In genomic region chr6:31446481-31446880, GRCh38 we compare ENCODE assay signal across 22 cellular contexts.
"Had no signal": no experiment of that assay in that cellular context is flagged by ENCODE, and none has a peak within 500 bp of the region (broad histone marks: within the 10 kb centered on the region; RNA-seq: fewer than 3 reads in every experiment).

No MANE protein-coding gene starts in this region.

- H3K36me3 Mint-ChIP-seq: memory B cell; naive thymus-derived CD4-positive, alpha-beta T cell; WTC11 had no signal

- H3K9ac ChIP-seq: parathyroid adenoma had no signal

- H3K4me3 Mint-ChIP-seq: activated CD4-positive, alpha-beta T cell treated with anti-CD3 and anti-CD28 coated beads, Interleukin-2, amount 10 ng/mL, durations not matched to agents 7 days and 5 days; memory B cell; naive thymus-derived CD4-positive, alpha-beta T cell; WTC11 had no signal

- H3K27ac ChIP-seq: colonic mucosa, parathyroid adenoma, tibial artery had no signal

- H3K27me3 ChIP-seq: colonic mucosa, tibial artery had no signal

- H3K36me3 ChIP-seq: colonic mucosa, tibial artery had no signal

- H3K4me3 ChIP-seq: colonic mucosa, mucosa of descending colon, tibial artery had no signal

- ATAC-seq: left ventricle myocardium superior; mucosa of descending colon; naive thymus-derived CD4-positive, alpha-beta T cell; WTC11 had no signal

- DNase-seq: activated CD4-positive, alpha-beta T cell treated with anti-CD3 and anti-CD28 coated beads, Interleukin-2, amount 10 ng/mL, durations not matched to agents 7 days and 5 days; activated naive CD4-positive, alpha-beta T cell treated with Interleukin-2 at 50 U/mL for 16 hours; activated T-cell treated with anti-CD3 and anti-CD28 coated beads for 4 hours; caudate nucleus; colonic mucosa; effector CD4-positive, alpha-beta T cell; glutamatergic neuron; hypothalamus; kidney glomerular epithelial cell; left ventricle myocardium superior; mucosa of descending colon; naive thymus-derived CD4-positive, alpha-beta T cell; stimulated activated CD4-positive, alpha-beta T cell treated with anti-CD3 and anti-CD28 coated beads, Interleukin-12 subunit alpha, Interleukin-12 subunit beta, amount 100 ng/mL, for 4 hours; stimulated activated CD4-positive, alpha-beta T cell treated with anti-CD3 and anti-CD28 coated beads, Interleukin-2, amount 100 ng/mL, for 24 hours; T-helper 2 cell; tibial artery had no signal

- FAIRE-seq: endothelial cell of umbilical vein, TTC549, urothelium cell line had no signal

- H3K27ac Mint-ChIP-seq: activated CD4-positive, alpha-beta T cell treated with anti-CD3 and anti-CD28 coated beads, Interleukin-2, amount 10 ng/mL, durations not matched to agents 7 days and 5 days; memory B cell; naive thymus-derived CD4-positive, alpha-beta T cell; WTC11 had no signal

- H3K4me1 ChIP-seq: colonic mucosa, parathyroid adenoma had no signal

- H3K9me3 Mint-ChIP-seq: activated CD4-positive, alpha-beta T cell treated with anti-CD3 and anti-CD28 coated beads, Interleukin-2, amount 10 ng/mL, durations not matched to agents 7 days and 5 days had no signal

- H3K9me3 ChIP-seq: colonic mucosa, mucosa of descending colon, tibial artery had no signal
